ENCODE assay signal across 8 cellular contexts in genomic region chr20:63215101-63216040, GRCh38. TPM values are rescaled to one million over a fixed set of nuclear protein-coding genes. Genes with fewer than 3 reads are reported as not detected.
DNase-seq lines count a peak whose midpoint lies in the region; ATAC-seq and TF ChIP-seq lines count a peak whose summit lies in the region.

No MANE protein-coding gene starts in this region.

- TF ChIP-seq CTCF in CD4-positive, alpha-beta T cell (IDR thresholded peaks at IDR 0.05), result no peak
- TF ChIP-seq CTCF in upper lobe of right lung (IDR thresholded peaks at IDR 0.05), result peak; percentile 34

- H3K36me3 ChIP-seq in duodenal mucosa (ENCODE audit: control insufficient read depth in 1 of 2, insufficient read depth in 2 of 2, low read length in 2 of 2), result peaks cover 25 to 36% of the 10 kb centered on the region in 2 donors
- H3K36me3 ChIP-seq in mesodermal cell (ENCODE audit: control insufficient read depth, insufficient read depth, low read length), result peaks cover 46% of the 10 kb centered on the region
- H3K36me3 ChIP-seq in upper lobe of right lung, result peaks cover 38% of the 10 kb centered on the region

- WGBS in mesodermal cell (ENCODE audit: insufficient coverage in 2 of 2), 2 experiments, result 2 to 3% methylated on average over 52 to 76 of the region's 81 CpGs

- no peaks in the 10 kb centered on the region for H3K27me3 ChIP-seq in CD4-positive, alpha-beta T cell (ENCODE audit: control insufficient read depth, insufficient read depth, low read length)
- no peaks in the 10 kb centered on the region for H3K27me3 ChIP-seq in duodenal mucosa (ENCODE audit: control insufficient read depth in 1 of 2, insufficient read depth in 2 of 2, low read length in 2 of 2)
- H3K27me3 ChIP-seq in upper lobe of right lung, result no peaks in the 10 kb centered on the region

- peaks cover 50% of the 10 kb centered on the region for H3K36me3 Mint-ChIP-seq in CD4-positive, alpha-beta T cell (ENCODE audit: low read depth)

- no peak for ATAC-seq in CD4-positive, alpha-beta T cell (ENCODE audit: poor library complexity)
- ATAC-seq in GM18861 (IDR thresholded peaks at IDR 0.05; ENCODE audit: unreplicated experiment) (peak; percentile 23), HG03439 (IDR thresholded peaks at IDR 0.05; ENCODE audit: unreplicated experiment) (peak; percentile 11), upper lobe of right lung (peak; percentile 8)

- no peaks in the 10 kb centered on the region for H3K9me3 Mint-ChIP-seq in CD4-positive, alpha-beta T cell

- intact Hi-C loops in CD4-positive, alpha-beta T cell (cut with DNase I, micrococcal nuclease), result loop anchor here in 1 of 2 experiments (1.0 to 10.0 kb wide), 6 partner anchors 57 to 1033 kb away; partner anchors contain the start of genes ARFGAP1, CABLES2, GID8 and MTG2
- intact Hi-C loops in upper lobe of right lung (cut with DNase I), result no loop called here

- H3K4me3 Mint-ChIP-seq in CD4-positive, alpha-beta T cell, result peak overlapping the region; percentile 93

- peaks cover 55% of the 10 kb centered on the region for H3K4me1 Mint-ChIP-seq in CD4-positive, alpha-beta T cell (ENCODE audit: low read depth)

- CTCF ChIA-PET in CD4-positive, alpha-beta T cell (lab: Charles Lee), result interaction anchor here (1.0 kb wide), 2 partner anchors 58 to 243 kb away, joined by 3 read pairs; no protein-coding TSS in a partner anchor

- H3K9ac ChIP-seq in duodenal mucosa (ENCODE audit: low read depth in 1 of 2, low read length in 2 of 2), result peak overlapping the region; percentile 48 to 80

- no peaks in the 10 kb centered on the region for H3K27me3 Mint-ChIP-seq in CD4-positive, alpha-beta T cell

- H3K4me3 ChIP-seq in duodenal mucosa (ENCODE audit: low read depth in 1 of 2, low read length in 2 of 2) (peak overlapping the region; percentile 79 to 93), mesodermal cell (ENCODE audit: extremely low read depth, insufficient read depth, low read length, poor library complexity, severe bottlenecking) (peak overlapping the region; percentile 96), upper lobe of right lung (peak overlapping the region; percentile 91)

- DNase-seq in CD4-positive, alpha-beta T cell, result peak in 1 of 10 experiments; percentile 9
- DNase-seq in SK-MEL-5 (ENCODE audit: low read depth, low spot score) (peak; percentile 74), upper lobe of right lung (no peak), NCI-H2107 (lab: John Stamatoyannopoulos, UW) (no peak)

- H3K27ac Mint-ChIP-seq in CD4-positive, alpha-beta T cell, result peak overlapping the region; percentile 88

- POLR2A ChIA-PET in CD4-positive, alpha-beta T cell (lab: Charles Lee), result interaction anchor here (0.8 to 1.9 kb wide), 4 partner anchors 56 to 113 kb away, joined by 3 to 9 read pairs (median 3); partner anchors contain the start of gene ARFGAP1

- H3K27ac ChIP-seq in CD4-positive, alpha-beta T cell (ENCODE audit: low read depth, low read length), result peak overlapping the region; percentile 69
- H3K27ac ChIP-seq in duodenal mucosa (ENCODE audit: low read depth, low read length) (peak overlapping the region; percentile 56), mesodermal cell (ENCODE audit: low read depth, low read length, severe bottlenecking) (peak overlapping the region; percentile 78), upper lobe of right lung (peak overlapping the region; percentile 85)

- in situ Hi-C loops in SK-MEL-5 (cut with HindIII; ENCODE audit: low pct_unique_long_range_greater_than_20kb, low sequenced_read_pairs), result no loop called here

- peaks cover 25 to 37% of the 10 kb centered on the region in 2 donors for H3K4me1 ChIP-seq in duodenal mucosa (ENCODE audit: control insufficient read depth in 1 of 2, insufficient read depth in 2 of 2, low read length in 2 of 2)
- H3K4me1 ChIP-seq in mesodermal cell (ENCODE audit: control insufficient read depth, insufficient read depth, low read length, poor library complexity, severe bottlenecking), result peaks cover 16% of the 10 kb centered on the region
- H3K4me1 ChIP-seq in upper lobe of right lung, result peaks cover 33% of the 10 kb centered on the region

- H3K9me3 ChIP-seq in CD4-positive, alpha-beta T cell (ENCODE audit: control insufficient read depth, low read length), result no peaks in the 10 kb centered on the region
- H3K9me3 ChIP-seq in duodenal mucosa (ENCODE audit: control insufficient read depth in 1 of 2, low read length in 2 of 2) (no peaks in the 10 kb centered on the region), mesodermal cell (ENCODE audit: control insufficient read depth, low read length) (no peaks in the 10 kb centered on the region), upper lobe of right lung (no peaks in the 10 kb centered on the region)

RNA-seq across cellular contexts. Expression of gene YTHDF1, which starts 0.6 kb away (rescaled TPM):
- 10 to 100 TPM; 43.7 to 44.1 TPM for total RNA-seq in CD4-positive, alpha-beta T cell
- 28.7 and 31.8 TPM in 2 replicates for total RNA-seq in SK-MEL-5 (2014; rRNA removed; shearing (Covaris generic))
- polyA plus RNA-seq in SK-MEL-5 (2015; cell fraction: cytosol; rRNA removed), result 40.5 and 54.2 TPM in 2 replicates
- polyA plus RNA-seq in SK-MEL-5 (2015; cell fraction: nucleus; rRNA removed), result 110 and 111 TPM in 2 replicates
- 36.3 TPM for polyA plus RNA-seq in mesodermal cell (2013, experiment 1 of 2)
- polyA plus RNA-seq in mesodermal cell (2013, experiment 2 of 2), result 29.8 TPM
- 36.9 TPM for total RNA-seq in upper lobe of right lung

RNA-seq across cellular contexts. Expression of gene BIRC7, which starts 20.3 kb away (rescaled TPM):
- not detected for total RNA-seq in CD4-positive, alpha-beta T cell
- 7.7 and 12.3 TPM in 2 replicates for total RNA-seq in SK-MEL-5 (2014; rRNA removed; shearing (Covaris generic))
- polyA plus RNA-seq in SK-MEL-5 (2015; cell fraction: cytosol; rRNA removed), result 8.4 and 9.4 TPM in 2 replicates
- polyA plus RNA-seq in SK-MEL-5 (2015; cell fraction: nucleus; rRNA removed), result 69.9 and 108 TPM in 2 replicates
- polyA plus RNA-seq in mesodermal cell (2013, experiment 1 of 2), result 1.00 TPM
- polyA plus RNA-seq in mesodermal cell (2013, experiment 2 of 2), result 0.96 TPM
- total RNA-seq in upper lobe of right lung, result 15.5 TPM

RNA-seq across cellular contexts. Expression of gene NKAIN4, which starts 38.9 kb away (rescaled TPM):
- not detected for total RNA-seq in CD4-positive, alpha-beta T cell
- total RNA-seq in SK-MEL-5 (2014; rRNA removed; shearing (Covaris generic)), result not detected in 2 replicates
- polyA plus RNA-seq in SK-MEL-5 (2015; cell fraction: cytosol; rRNA removed), result not detected in 2 replicates
- not detected in 2 replicates for polyA plus RNA-seq in SK-MEL-5 (2015; cell fraction: nucleus; rRNA removed)
- 10.0 TPM for polyA plus RNA-seq in mesodermal cell (2013, experiment 1 of 2)
- polyA plus RNA-seq in mesodermal cell (2013, experiment 2 of 2), result 9.2 TPM
- not detected for total RNA-seq in upper lobe of right lung

RNA-seq across cellular contexts. Expression of gene ARFGAP1, which starts 57.2 kb away (rescaled TPM):
- 100 to 1,000 TPM; 120 TPM for total RNA-seq in CD4-positive, alpha-beta T cell
- total RNA-seq in SK-MEL-5 (2014; rRNA removed; shearing (Covaris generic)), result 53.0 and 61.5 TPM in 2 replicates
- polyA plus RNA-seq in SK-MEL-5 (2015; cell fraction: cytosol; rRNA removed), result 54.6 and 66.6 TPM in 2 replicates
- 1,120 and 1,200 TPM in 2 replicates for polyA plus RNA-seq in SK-MEL-5 (2015; cell fraction: nucleus; rRNA removed)
- polyA plus RNA-seq in mesodermal cell (2013, experiment 1 of 2), result 155 TPM
- 126 TPM for polyA plus RNA-seq in mesodermal cell (2013, experiment 2 of 2)
- 67.0 TPM for total RNA-seq in upper lobe of right lung
